ENCODE assay signal across 9 cellular contexts in the genomic region with DNA sequence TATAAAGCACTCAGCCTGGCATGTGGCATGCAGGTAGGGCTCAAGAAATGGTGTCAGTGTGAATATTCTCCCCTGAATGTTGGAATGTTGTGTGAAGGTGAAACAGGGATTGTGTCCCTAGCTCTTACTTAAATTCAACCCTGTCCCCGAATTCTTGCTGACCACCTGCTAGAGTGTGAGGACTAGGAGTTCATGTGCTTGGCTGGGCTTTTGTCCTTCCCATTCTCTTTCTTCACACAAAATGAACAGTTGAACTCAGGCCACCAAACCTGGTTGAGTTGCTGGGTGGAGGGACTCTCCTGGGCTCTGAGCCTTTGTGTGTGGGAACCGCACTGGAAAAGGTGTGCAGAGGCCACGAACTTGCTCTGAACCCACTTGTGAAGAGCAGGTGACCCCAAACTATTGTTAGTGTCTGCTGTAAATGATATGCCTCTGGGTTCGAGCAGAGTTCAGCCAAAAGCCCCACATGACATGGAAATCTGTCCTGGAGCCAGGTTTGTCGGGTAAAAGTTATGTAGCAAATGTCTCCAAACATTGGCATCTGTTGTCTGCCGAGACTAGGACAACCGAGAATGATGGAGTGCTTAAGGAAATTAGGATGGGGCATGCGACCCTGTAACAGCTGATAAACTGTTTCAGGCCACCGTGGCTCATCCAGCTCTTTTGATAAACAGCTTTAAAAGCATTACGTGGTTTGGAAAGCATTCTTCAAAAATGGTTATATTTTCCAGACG.
DNase-seq lines count a peak whose midpoint lies in the region; ATAC-seq and TF ChIP-seq lines count a peak whose summit lies in the region.
"Had no signal": no experiment of that assay in that cellular context is flagged by ENCODE, and none has a peak within 500 bp of the region (broad histone marks: within the 10 kb centered on the region; RNA-seq: fewer than 3 reads in every experiment).

No MANE protein-coding gene starts in this region.

- TF ChIP-seq POLR2A in Peyer's patch (IDR thresholded peaks at IDR 0.05), result no peak

- H3K9me3 ChIP-seq in CD4-positive, alpha-beta memory T cell (ENCODE audit: control insufficient read depth in 1 of 2, low read length in 2 of 2), result no peaks in the 10 kb centered on the region
- no peaks in the 10 kb centered on the region for H3K9me3 ChIP-seq in Peyer's patch

- H3K4me1 Mint-ChIP-seq in CD4-positive, alpha-beta memory T cell, result peaks cover 60 to 95% (median 74%) of the 10 kb centered on the region in 4 donors
- H3K4me1 Mint-ChIP-seq in neural crest cell (peaks cover 30% of the 10 kb centered on the region), osteocyte (ENCODE audit: unreplicated experiment) (peaks cover 22% of the 10 kb centered on the region)

- no peaks in the 10 kb centered on the region for H3K36me3 ChIP-seq in CD4-positive, alpha-beta memory T cell (ENCODE audit: insufficient read depth, low read length)
- H3K36me3 ChIP-seq in Peyer's patch, result no peaks in the 10 kb centered on the region

- intact Hi-C loops in CD4-positive, alpha-beta memory T cell (cut with micrococcal nuclease), result loop anchor here (2.0 to 5.0 kb wide), 2 partner anchors 25 to 36 kb away; no protein-coding TSS in a partner anchor

- no peak for TF ChIP-seq CTCF in Peyer's patch (IDR thresholded peaks at IDR 0.05)
- no peak for TF ChIP-seq CTCF in fibroblast of the aortic adventitia (IDR thresholded peaks at IDR 0.05; ENCODE audit: insufficient read depth, low read length)
- TF ChIP-seq CTCF in neural crest cell (conservative IDR thresholded peaks at IDR 0.05), result no peak
- TF ChIP-seq CTCF in osteocyte (IDR thresholded peaks at IDR 0.05), result no peak
- TF ChIP-seq CTCF in GM10248 (IDR thresholded peaks at IDR 0.05; ENCODE audit: control extremely low read depth, extremely low read depth, low read depth, missing control alignments), result no peak

- DNase-seq in CD4-positive, alpha-beta memory T cell, result no peak
- DNase-seq in Peyer's patch (no peak), fibroblast of the aortic adventitia (ENCODE audit: low read depth) (peak; percentile 84), neural crest cell (ENCODE audit: low read depth, low spot score) (no peak), osteocyte (ENCODE audit: extremely low spot score, unreplicated experiment) (no peak), GM10248 (ENCODE audit: extremely low spot score) (no peak)
- no peak for DNase-seq in effector CD4-positive, alpha-beta T cell

- H3K27ac ChIP-seq in CD4-positive, alpha-beta memory T cell (ENCODE audit: low read depth, low read length), result peak overlapping the region; percentile 51
- peak overlapping the region; percentile 62 to 90 (median 69) for H3K27ac ChIP-seq in Peyer's patch
- H3K27ac ChIP-seq: KMS-11 had no signal

- no peaks in the 10 kb centered on the region for H3K9me3 Mint-ChIP-seq in CD4-positive, alpha-beta memory T cell
- H3K9me3 Mint-ChIP-seq in neural crest cell (no peaks in the 10 kb centered on the region), osteocyte (ENCODE audit: unreplicated experiment) (no peaks in the 10 kb centered on the region)

- H3K27ac Mint-ChIP-seq in CD4-positive, alpha-beta memory T cell, result peak overlapping the region; percentile 93 to 98 (median 95)
- peak overlapping the region; percentile 20 for H3K27ac Mint-ChIP-seq in neural crest cell (ENCODE audit: unreplicated experiment)
- no peak overlapping the region for H3K27ac Mint-ChIP-seq in osteocyte (ENCODE audit: unreplicated experiment)

- H3K27me3 ChIP-seq in CD4-positive, alpha-beta memory T cell (ENCODE audit: insufficient read depth, low read length), result no peaks in the 10 kb centered on the region
- no peaks in the 10 kb centered on the region for H3K27me3 ChIP-seq in Peyer's patch

- H3K36me3 Mint-ChIP-seq in CD4-positive, alpha-beta memory T cell, result peaks cover 0 to 5% of the 10 kb centered on the region in 2 donors
- H3K36me3 Mint-ChIP-seq in neural crest cell (ENCODE audit: low read depth), result peaks cover 7% of the 10 kb centered on the region
- peaks cover 24% of the 10 kb centered on the region for H3K36me3 Mint-ChIP-seq in osteocyte (ENCODE audit: unreplicated experiment)

- peak overlapping the region in 1 of 2 donors; percentile 23 for H3K4me3 ChIP-seq in CD4-positive, alpha-beta memory T cell (ENCODE audit: low read length in 2 of 2)
- H3K4me3 ChIP-seq in Peyer's patch, result no peak overlapping the region
- H3K4me3 ChIP-seq in fibroblast of the aortic adventitia (ENCODE audit: low read depth, low read length), result no peak overlapping the region

- no peak for ATAC-seq in HG02678 (IDR thresholded peaks at IDR 0.05; ENCODE audit: unreplicated experiment)

- peak overlapping the region in 7 of 8 donors; percentile 72 to 85 (median 84) for H3K4me3 Mint-ChIP-seq in CD4-positive, alpha-beta memory T cell
- no peak overlapping the region for H3K4me3 Mint-ChIP-seq in neural crest cell
- no peak overlapping the region for H3K4me3 Mint-ChIP-seq in osteocyte (ENCODE audit: unreplicated experiment)

- CTCF ChIA-PET in CD4-positive, alpha-beta memory T cell (lab: Charles Lee; ENCODE audit: partially characterized antibody), result interaction anchor here (2.3 kb wide), 1 partner anchor 22 kb away, joined by 5 read pairs; no protein-coding TSS in a partner anchor
- CTCF ChIA-PET in GM10248 (lab: Yijun Ruan, JAX), result no interaction called here

- POLR2A ChIA-PET in CD4-positive, alpha-beta memory T cell (lab: Charles Lee; ENCODE audit: partially characterized antibody), result interaction anchor here (0.8 to 7.8 kb wide), 9 partner anchors 10 to 144 kb away, joined by 3 to 66 read pairs (median 7); a partner anchor contains a TSS
- POLR2A ChIA-PET in GM10248 (lab: Yijun Ruan, JAX), result no interaction called here

- peaks cover 87% of the 10 kb centered on the region for H3K4me1 ChIP-seq in CD4-positive, alpha-beta memory T cell (ENCODE audit: insufficient read depth, low read length)
- H3K4me1 ChIP-seq in Peyer's patch, result peaks cover 3 to 63% (median 18%) of the 10 kb centered on the region in 4 donors

- H3K27me3 Mint-ChIP-seq in CD4-positive, alpha-beta memory T cell, result no peaks in the 10 kb centered on the region
- H3K27me3 Mint-ChIP-seq in neural crest cell (ENCODE audit: low read depth) (no peaks in the 10 kb centered on the region), osteocyte (ENCODE audit: unreplicated experiment) (no peaks in the 10 kb centered on the region)

Comparison
In these comparisons a context has a peak if more than half of its experiments do, and no peak if none do; other contexts are left out.
1. H3K4me3 Mint-ChIP-seq: peak in CD4-positive, alpha-beta memory T cell (7 of 8); none in neural crest cell (single experiment) and osteocyte (single experiment).